1 cellular context compared by ENCODE assay signal in the genomic region with DNA sequence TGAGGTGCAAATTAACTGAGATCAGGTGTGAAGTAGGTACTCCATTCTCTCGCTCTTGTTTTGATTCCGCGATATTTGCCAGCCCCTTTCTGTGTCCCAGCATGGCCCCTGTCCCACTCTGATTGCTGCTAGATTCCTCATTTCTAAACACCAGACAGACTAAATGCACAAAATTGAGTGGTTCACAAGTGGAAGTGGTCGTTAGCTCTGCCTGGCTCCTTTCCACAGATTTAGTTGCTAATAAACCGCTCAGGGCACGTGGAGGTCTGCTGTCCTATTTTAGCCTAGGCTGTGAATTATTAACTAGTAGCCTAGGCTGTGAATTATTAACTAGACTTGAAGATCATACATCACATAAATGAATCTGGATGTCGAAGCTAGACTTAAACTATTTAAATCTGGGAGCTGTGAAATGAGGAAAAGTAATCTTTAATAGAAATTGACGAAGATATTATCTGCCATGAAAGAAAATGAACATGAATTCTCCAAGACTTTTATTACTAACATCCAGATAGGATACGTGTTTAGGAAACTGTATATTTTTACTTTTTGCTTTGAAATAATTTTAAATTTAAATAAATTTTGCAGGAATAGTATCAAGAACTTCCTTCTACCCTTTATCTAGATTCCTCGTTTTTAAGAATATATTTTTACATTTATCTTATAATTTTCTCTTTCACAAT.
A peak's percentile ranks its signal among the peaks of the same experiment; 100 is the strongest.
TF ChIP-seq lines count a peak whose summit lies in the region.

No MANE protein-coding gene starts in this region.

TF ChIP-seq in HepG2, 621 proteins besides CTCF, POLR2A, EP300 and RAD21 (continued from another document and continues in another):
- TF ChIP-seq, protein P1, sequence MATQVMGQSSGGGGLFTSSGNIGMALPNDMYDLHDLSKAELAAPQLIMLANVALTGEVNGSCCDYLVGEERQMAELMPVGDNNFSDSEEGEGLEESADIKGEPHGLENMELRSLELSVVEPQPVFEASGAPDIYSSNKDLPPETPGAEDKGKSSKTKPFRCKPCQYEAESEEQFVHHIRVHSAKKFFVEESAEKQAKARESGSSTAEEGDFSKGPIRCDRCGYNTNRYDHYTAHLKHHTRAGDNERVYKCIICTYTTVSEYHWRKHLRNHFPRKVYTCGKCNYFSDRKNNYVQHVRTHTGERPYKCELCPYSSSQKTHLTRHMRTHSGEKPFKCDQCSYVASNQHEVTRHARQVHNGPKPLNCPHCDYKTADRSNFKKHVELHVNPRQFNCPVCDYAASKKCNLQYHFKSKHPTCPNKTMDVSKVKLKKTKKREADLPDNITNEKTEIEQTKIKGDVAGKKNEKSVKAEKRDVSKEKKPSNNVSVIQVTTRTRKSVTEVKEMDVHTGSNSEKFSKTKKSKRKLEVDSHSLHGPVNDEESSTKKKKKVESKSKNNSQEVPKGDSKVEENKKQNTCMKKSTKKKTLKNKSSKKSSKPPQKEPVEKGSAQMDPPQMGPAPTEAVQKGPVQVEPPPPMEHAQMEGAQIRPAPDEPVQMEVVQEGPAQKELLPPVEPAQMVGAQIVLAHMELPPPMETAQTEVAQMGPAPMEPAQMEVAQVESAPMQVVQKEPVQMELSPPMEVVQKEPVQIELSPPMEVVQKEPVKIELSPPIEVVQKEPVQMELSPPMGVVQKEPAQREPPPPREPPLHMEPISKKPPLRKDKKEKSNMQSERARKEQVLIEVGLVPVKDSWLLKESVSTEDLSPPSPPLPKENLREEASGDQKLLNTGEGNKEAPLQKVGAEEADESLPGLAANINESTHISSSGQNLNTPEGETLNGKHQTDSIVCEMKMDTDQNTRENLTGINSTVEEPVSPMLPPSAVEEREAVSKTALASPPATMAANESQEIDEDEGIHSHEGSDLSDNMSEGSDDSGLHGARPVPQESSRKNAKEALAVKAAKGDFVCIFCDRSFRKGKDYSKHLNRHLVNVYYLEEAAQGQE (IDR thresholded peaks at IDR 0.05; ENCODE audit: borderline replicate concordance in 1 of 2, low read depth in 1 of 2, low read length in 2 of 2): no peak
- no peak for TF ChIP-seq ZNF850 (CRISPR knock-in tag; conservative IDR thresholded peaks at IDR 0.05)
- TF ChIP-seq, protein P2, sequence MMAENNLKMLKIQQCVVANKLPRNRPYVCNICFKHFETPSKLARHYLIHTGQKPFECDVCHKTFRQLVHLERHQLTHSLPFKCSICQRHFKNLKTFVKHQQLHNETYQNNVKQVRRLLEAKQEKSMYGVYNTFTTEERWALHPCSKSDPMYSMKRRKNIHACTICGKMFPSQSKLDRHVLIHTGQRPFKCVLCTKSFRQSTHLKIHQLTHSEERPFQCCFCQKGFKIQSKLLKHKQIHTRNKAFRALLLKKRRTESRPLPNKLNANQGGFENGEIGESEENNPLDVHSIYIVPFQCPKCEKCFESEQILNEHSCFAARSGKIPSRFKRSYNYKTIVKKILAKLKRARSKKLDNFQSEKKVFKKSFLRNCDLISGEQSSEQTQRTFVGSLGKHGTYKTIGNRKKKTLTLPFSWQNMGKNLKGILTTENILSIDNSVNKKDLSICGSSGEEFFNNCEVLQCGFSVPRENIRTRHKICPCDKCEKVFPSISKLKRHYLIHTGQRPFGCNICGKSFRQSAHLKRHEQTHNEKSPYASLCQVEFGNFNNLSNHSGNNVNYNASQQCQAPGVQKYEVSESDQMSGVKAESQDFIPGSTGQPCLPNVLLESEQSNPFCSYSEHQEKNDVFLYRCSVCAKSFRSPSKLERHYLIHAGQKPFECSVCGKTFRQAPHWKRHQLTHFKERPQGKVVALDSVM (CRISPR knock-in tag; IDR thresholded peaks at IDR 0.05): no peak
- TF ChIP-seq ZNF660 (CRISPR knock-in tag; IDR thresholded peaks at IDR 0.05; ENCODE audit: borderline replicate concordance, low read depth): no peak
- peak; percentile 45; the same call in 1 of the 2 replicates for TF ChIP-seq ELF3 (CRISPR knock-in tag; IDR thresholded peaks at IDR 0.05)
- no peak for TF ChIP-seq SIX1 (CRISPR knock-in tag; IDR thresholded peaks at IDR 0.05; ENCODE audit: borderline replicate concordance)
- TF ChIP-seq HNF4G (IDR thresholded peaks at IDR 0.05; ENCODE audit: borderline replicate concordance, low read depth, low read length): no peak
- TF ChIP-seq HNF4G (CRISPR knock-in tag; IDR thresholded peaks at IDR 0.05; ENCODE audit: borderline replicate concordance, low read depth): no peak
- TF ChIP-seq, protein P3, sequence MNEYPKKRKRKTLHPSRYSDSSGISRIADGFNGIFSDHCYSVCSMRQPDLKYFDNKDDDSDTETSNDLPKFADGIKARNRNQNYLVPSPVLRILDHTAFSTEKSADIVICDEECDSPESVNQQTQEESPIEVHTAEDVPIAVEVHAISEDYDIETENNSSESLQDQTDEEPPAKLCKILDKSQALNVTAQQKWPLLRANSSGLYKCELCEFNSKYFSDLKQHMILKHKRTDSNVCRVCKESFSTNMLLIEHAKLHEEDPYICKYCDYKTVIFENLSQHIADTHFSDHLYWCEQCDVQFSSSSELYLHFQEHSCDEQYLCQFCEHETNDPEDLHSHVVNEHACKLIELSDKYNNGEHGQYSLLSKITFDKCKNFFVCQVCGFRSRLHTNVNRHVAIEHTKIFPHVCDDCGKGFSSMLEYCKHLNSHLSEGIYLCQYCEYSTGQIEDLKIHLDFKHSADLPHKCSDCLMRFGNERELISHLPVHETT (CRISPR knock-in tag; conservative IDR thresholded peaks at IDR 0.05): no peak
- TF ChIP-seq HHEX (CRISPR knock-in tag; IDR thresholded peaks at IDR 0.05): no peak
- no peak for TF ChIP-seq ZNF747 (CRISPR knock-in tag; IDR thresholded peaks at IDR 0.05; ENCODE audit: borderline replicate concordance)
- TF ChIP-seq MXI1 (IDR thresholded peaks at IDR 0.05; ENCODE audit: borderline replicate concordance, low read depth, low read length): no peak
- TF ChIP-seq ISX (CRISPR knock-in tag; conservative IDR thresholded peaks at IDR 0.05): no peak
- peak; percentile 43 for TF ChIP-seq TEAD3 (CRISPR knock-in tag; optimal IDR thresholded peaks at IDR 0.05; ENCODE audit: borderline replicate concordance)
- TF ChIP-seq, protein P4, sequence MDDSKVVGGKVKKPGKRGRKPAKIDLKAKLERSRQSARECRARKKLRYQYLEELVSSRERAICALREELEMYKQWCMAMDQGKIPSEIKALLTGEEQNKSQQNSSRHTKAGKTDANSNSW (CRISPR knock-in tag; IDR thresholded peaks at IDR 0.05; ENCODE audit: borderline replicate concordance): no peak
- no peak for TF ChIP-seq STAT5B (CRISPR knock-in tag; IDR thresholded peaks at IDR 0.05)
- no peak for TF ChIP-seq DR1 (CRISPR knock-in tag; IDR thresholded peaks at IDR 0.05)
- TF ChIP-seq, protein P5, sequence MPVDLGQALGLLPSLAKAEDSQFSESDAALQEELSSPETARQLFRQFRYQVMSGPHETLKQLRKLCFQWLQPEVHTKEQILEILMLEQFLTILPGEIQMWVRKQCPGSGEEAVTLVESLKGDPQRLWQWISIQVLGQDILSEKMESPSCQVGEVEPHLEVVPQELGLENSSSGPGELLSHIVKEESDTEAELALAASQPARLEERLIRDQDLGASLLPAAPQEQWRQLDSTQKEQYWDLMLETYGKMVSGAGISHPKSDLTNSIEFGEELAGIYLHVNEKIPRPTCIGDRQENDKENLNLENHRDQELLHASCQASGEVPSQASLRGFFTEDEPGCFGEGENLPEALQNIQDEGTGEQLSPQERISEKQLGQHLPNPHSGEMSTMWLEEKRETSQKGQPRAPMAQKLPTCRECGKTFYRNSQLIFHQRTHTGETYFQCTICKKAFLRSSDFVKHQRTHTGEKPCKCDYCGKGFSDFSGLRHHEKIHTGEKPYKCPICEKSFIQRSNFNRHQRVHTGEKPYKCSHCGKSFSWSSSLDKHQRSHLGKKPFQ (CRISPR knock-in tag; IDR thresholded peaks at IDR 0.05; ENCODE audit: insufficient replicate concordance): no peak
- TF ChIP-seq, protein P6, sequence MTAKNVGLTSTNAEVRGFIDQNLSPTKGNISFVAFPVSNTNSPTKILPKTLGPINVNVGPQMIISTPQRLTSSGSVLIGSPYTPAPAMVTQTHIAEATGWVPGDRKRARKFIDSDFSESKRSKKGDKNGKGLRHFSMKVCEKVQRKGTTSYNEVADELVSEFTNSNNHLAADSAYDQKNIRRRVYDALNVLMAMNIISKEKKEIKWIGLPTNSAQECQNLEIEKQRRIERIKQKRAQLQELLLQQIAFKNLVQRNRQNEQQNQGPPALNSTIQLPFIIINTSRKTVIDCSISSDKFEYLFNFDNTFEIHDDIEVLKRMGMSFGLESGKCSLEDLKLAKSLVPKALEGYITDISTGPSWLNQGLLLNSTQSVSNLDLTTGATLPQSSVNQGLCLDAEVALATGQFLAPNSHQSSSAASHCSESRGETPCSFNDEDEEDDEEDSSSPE (CRISPR knock-in tag; IDR thresholded peaks at IDR 0.05): peak; percentile 69
- TF ChIP-seq POLR2AphosphoS5 (IDR thresholded peaks at IDR 0.05; ENCODE audit: low read depth, low read length): no peak
- no peak for TF ChIP-seq ZNF556 (CRISPR knock-in tag; IDR thresholded peaks at IDR 0.05; ENCODE audit: borderline replicate concordance)
- TF ChIP-seq, protein P7, sequence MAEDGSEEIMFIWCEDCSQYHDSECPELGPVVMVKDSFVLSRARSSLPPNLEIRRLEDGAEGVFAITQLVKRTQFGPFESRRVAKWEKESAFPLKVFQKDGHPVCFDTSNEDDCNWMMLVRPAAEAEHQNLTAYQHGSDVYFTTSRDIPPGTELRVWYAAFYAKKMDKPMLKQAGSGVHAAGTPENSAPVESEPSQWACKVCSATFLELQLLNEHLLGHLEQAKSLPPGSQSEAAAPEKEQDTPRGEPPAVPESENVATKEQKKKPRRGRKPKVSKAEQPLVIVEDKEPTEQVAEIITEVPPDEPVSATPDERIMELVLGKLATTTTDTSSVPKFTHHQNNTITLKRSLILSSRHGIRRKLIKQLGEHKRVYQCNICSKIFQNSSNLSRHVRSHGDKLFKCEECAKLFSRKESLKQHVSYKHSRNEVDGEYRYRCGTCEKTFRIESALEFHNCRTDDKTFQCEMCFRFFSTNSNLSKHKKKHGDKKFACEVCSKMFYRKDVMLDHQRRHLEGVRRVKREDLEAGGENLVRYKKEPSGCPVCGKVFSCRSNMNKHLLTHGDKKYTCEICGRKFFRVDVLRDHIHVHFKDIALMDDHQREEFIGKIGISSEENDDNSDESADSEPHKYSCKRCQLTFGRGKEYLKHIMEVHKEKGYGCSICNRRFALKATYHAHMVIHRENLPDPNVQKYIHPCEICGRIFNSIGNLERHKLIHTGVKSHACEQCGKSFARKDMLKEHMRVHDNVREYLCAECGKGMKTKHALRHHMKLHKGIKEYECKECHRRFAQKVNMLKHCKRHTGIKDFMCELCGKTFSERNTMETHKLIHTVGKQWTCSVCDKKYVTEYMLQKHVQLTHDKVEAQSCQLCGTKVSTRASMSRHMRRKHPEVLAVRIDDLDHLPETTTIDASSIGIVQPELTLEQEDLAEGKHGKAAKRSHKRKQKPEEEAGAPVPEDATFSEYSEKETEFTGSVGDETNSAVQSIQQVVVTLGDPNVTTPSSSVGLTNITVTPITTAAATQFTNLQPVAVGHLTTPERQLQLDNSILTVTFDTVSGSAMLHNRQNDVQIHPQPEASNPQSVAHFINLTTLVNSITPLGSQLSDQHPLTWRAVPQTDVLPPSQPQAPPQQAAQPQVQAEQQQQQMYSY (CRISPR knock-in tag; IDR thresholded peaks at IDR 0.05): no peak
- TF ChIP-seq ZFP90 (CRISPR knock-in tag; IDR thresholded peaks at IDR 0.05; ENCODE audit: borderline replicate concordance): no peak
- no peak for TF ChIP-seq CENPT (CRISPR knock-in tag; IDR thresholded peaks at IDR 0.05; ENCODE audit: low read depth)
- TF ChIP-seq ZFP41 (CRISPR knock-in tag; IDR thresholded peaks at IDR 0.05; ENCODE audit: borderline replicate concordance): no peak
- TF ChIP-seq, protein P8, sequence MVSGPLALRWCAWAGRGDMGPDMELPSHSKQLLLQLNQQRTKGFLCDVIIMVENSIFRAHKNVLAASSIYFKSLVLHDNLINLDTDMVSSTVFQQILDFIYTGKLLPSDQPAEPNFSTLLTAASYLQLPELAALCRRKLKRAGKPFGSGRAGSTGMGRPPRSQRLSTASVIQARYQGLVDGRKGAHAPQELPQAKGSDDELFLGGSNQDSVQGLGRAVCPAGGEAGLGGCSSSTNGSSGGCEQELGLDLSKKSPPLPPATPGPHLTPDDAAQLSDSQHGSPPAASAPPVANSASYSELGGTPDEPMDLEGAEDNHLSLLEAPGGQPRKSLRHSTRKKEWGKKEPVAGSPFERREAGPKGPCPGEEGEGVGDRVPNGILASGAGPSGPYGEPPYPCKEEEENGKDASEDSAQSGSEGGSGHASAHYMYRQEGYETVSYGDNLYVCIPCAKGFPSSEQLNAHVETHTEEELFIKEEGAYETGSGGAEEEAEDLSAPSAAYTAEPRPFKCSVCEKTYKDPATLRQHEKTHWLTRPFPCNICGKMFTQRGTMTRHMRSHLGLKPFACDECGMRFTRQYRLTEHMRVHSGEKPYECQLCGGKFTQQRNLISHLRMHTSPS (CRISPR knock-in tag; IDR thresholded peaks at IDR 0.05; ENCODE audit: low read depth): no peak
- no peak for TF ChIP-seq NONO (IDR thresholded peaks at IDR 0.05)
- TF ChIP-seq NONO (CRISPR knock-in tag; conservative IDR thresholded peaks at IDR 0.05): no peak
- TF ChIP-seq, protein P9, sequence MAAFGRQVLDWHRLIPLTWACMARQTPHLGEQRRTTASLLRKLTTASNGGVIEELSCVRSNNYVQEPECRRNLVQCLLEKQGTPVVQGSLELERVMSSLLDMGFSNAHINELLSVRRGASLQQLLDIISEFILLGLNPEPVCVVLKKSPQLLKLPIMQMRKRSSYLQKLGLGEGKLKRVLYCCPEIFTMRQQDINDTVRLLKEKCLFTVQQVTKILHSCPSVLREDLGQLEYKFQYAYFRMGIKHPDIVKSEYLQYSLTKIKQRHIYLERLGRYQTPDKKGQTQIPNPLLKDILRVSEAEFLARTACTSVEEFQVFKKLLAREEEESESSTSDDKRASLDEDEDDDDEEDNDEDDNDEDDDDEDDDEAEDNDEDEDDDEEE (CRISPR knock-in tag; IDR thresholded peaks at IDR 0.05): no peak
- TF ChIP-seq, protein P10, sequence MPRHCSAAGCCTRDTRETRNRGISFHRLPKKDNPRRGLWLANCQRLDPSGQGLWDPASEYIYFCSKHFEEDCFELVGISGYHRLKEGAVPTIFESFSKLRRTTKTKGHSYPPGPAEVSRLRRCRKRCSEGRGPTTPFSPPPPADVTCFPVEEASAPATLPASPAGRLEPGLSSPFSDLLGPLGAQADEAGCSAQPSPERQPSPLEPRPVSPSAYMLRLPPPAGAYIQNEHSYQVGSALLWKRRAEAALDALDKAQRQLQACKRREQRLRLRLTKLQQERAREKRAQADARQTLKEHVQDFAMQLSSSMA (CRISPR knock-in tag; IDR thresholded peaks at IDR 0.05): no peak
- TF ChIP-seq SAP130 (CRISPR knock-in tag; IDR thresholded peaks at IDR 0.05; ENCODE audit: low read depth): peak; percentile 66
- no peak for TF ChIP-seq ZNF180 (CRISPR knock-in tag; IDR thresholded peaks at IDR 0.05; ENCODE audit: borderline replicate concordance, low read depth)
- TF ChIP-seq ARHGAP35 (CRISPR knock-in tag; IDR thresholded peaks at IDR 0.05; ENCODE audit: borderline replicate concordance): no peak
- TF ChIP-seq ZNF878 (CRISPR knock-in tag; IDR thresholded peaks at IDR 0.05): peak; percentile 26; the same call in 1 of the 2 replicates
